ENCODE assay signal across 32 cellular contexts in genomic region chr16:65689726-65690125, GRCh38.
"Had no signal": no experiment of that assay in that cellular context is flagged by ENCODE, and none has a peak within 500 bp of the region (broad histone marks: within the 10 kb centered on the region; RNA-seq: fewer than 3 reads in every experiment).

No MANE protein-coding gene starts in this region.

- H3K9me3 ChIP-seq: colonic mucosa, gastrocnemius medialis, pancreas, psoas muscle, stomach, thyroid gland, upper lobe of left lung, vagina had no signal

- H3K27ac ChIP-seq: cardiac muscle cell, colonic mucosa, gastrocnemius medialis, pancreas, psoas muscle, stomach, thyroid gland, upper lobe of left lung, vagina, WERI-Rb-1 had no signal

- H3K4me2 ChIP-seq: smooth muscle cell had no signal

- H3K4me1 ChIP-seq: colonic mucosa, gastrocnemius medialis, pancreas, psoas muscle, stomach, thyroid gland, upper lobe of left lung, vagina had no signal

- H3K4me3 ChIP-seq: cardiac muscle cell, colonic mucosa, gastrocnemius medialis, pancreas, psoas muscle, smooth muscle cell, stomach, thyroid gland, upper lobe of left lung, vagina had no signal

- FAIRE-seq: kidney, pancreas, TTC549 had no signal

- ATAC-seq: activated CD4-positive, CD25-positive, alpha-beta regulatory T cell treated with anti-CD3 and anti-CD28 coated beads, Interleukin-2, amount 50 U/mL, for 24 hours; effector memory CD8-positive, alpha-beta T cell; gastrocnemius medialis; left colon; naive thymus-derived CD4-positive, alpha-beta T cell; pancreas; psoas muscle; stimulated activated naive B cell treated with anti-CD40 and anti-IgM and Interleukin-4, amounts not matched to agents 10 μg/mL and 1 μg/mL and 100 μg/mL, for 72 hours had no signal

- DNase-seq: activated CD4-positive, alpha-beta T cell treated with anti-CD3 and anti-CD28 coated beads for 48 hours; activated CD4-positive, alpha-beta T cell treated with anti-CD3 and anti-CD28 coated beads, Interleukin-2, amount 50 U/mL, for 48 hours; activated CD8-positive, alpha-beta memory T cell treated with anti-CD3 and anti-CD28 coated beads for 24 hours; activated effector memory CD4-positive, alpha-beta T cell treated with Interleukin-2 at 50 U/mL for 16 hours; activated naive CD4-positive, alpha-beta T cell treated with Interleukin-2 at 50 U/mL for 16 hours; aorta; cerebellar nuclear complex; colonic mucosa; effector memory CD8-positive, alpha-beta T cell; erythroblast; gastrocnemius medialis; hippocampal formation; immature natural killer cell; kidney; left colon; naive thymus-derived CD4-positive, alpha-beta T cell; nucleus accumbens; pancreas; psoas muscle; stimulated activated CD4-positive, alpha-beta T cell treated with anti-CD3 and anti-CD28 coated beads, Interleukin-15, amount 100 ng/mL, for 24 hours; stimulated activated CD4-positive, alpha-beta T cell treated with anti-CD3 and anti-CD28 coated beads, Interleukin-2, amount 100 ng/mL, for 24 hours; stimulated activated naive B cell treated with anti-CD40 and anti-IgM and Interleukin-4, amounts not matched to agents 10 μg/mL and 1 μg/mL and 100 μg/mL, for 72 hours; stomach; T-helper 9 cell; thyroid gland; upper lobe of left lung; WERI-Rb-1 had no signal

- H3K27me3 ChIP-seq: cardiac muscle cell, colonic mucosa, gastrocnemius medialis, pancreas, stomach, thyroid gland, upper lobe of left lung, vagina had no signal

- H3K36me3 ChIP-seq: cardiac muscle cell, colonic mucosa, gastrocnemius medialis, pancreas, stomach, thyroid gland, upper lobe of left lung, vagina, WERI-Rb-1 had no signal
